Comparison of ENCODE assay signal across 1 cellular context in genomic region chr19:10870501-10870954, GRCh38.
TF ChIP-seq lines count a peak whose summit lies in the region.

No MANE protein-coding gene starts in this region.

TF ChIP-seq in K562, 482 proteins besides CTCF, POLR2A, EP300 and RAD21 (continued from another document and continues in another):
- TF ChIP-seq, protein P1, sequence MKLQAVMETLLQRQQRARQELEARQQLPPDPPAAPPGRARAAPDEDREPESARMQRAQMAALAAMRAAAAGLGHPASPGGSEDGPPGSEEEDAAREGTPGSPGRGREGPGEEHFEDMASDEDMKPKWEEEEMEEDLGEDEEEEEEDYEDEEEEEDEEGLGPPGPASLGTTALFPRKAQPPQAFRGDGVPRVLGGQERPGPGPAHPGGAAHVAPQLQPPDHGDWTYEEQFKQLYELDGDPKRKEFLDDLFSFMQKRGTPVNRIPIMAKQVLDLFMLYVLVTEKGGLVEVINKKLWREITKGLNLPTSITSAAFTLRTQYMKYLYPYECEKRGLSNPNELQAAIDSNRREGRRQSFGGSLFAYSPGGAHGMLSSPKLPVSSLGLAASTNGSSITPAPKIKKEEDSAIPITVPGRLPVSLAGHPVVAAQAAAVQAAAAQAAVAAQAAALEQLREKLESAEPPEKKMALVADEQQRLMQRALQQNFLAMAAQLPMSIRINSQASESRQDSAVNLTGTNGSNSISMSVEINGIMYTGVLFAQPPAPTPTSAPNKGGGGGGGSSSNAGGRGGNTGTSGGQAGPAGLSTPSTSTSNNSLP (IDR thresholded peaks at IDR 0.05; ENCODE audit: borderline replicate concordance, low read depth, low read length), result no peak
- no peak for TF ChIP-seq TBP (optimal IDR thresholded peaks at IDR 0.05; ENCODE audit: low read depth, low read length)
- no peak for TF ChIP-seq ETV5 (CRISPR knock-in tag; IDR thresholded peaks at IDR 0.05; ENCODE audit: low read depth)
- TF ChIP-seq, protein P2, sequence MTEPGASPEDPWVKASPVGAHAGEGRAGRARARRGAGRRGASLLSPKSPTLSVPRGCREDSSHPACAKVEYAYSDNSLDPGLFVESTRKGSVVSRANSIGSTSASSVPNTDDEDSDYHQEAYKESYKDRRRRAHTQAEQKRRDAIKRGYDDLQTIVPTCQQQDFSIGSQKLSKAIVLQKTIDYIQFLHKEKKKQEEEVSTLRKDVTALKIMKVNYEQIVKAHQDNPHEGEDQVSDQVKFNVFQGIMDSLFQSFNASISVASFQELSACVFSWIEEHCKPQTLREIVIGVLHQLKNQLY (CRISPR knock-in tag; conservative IDR thresholded peaks at IDR 0.05), result no peak
- TF ChIP-seq KHSRP (IDR thresholded peaks at IDR 0.05), result no peak; the same call in 1 of the 2 replicates
- TF ChIP-seq MCM2 (IDR thresholded peaks at IDR 0.05; ENCODE audit: low read depth), result no peak
- TF ChIP-seq, protein P3, sequence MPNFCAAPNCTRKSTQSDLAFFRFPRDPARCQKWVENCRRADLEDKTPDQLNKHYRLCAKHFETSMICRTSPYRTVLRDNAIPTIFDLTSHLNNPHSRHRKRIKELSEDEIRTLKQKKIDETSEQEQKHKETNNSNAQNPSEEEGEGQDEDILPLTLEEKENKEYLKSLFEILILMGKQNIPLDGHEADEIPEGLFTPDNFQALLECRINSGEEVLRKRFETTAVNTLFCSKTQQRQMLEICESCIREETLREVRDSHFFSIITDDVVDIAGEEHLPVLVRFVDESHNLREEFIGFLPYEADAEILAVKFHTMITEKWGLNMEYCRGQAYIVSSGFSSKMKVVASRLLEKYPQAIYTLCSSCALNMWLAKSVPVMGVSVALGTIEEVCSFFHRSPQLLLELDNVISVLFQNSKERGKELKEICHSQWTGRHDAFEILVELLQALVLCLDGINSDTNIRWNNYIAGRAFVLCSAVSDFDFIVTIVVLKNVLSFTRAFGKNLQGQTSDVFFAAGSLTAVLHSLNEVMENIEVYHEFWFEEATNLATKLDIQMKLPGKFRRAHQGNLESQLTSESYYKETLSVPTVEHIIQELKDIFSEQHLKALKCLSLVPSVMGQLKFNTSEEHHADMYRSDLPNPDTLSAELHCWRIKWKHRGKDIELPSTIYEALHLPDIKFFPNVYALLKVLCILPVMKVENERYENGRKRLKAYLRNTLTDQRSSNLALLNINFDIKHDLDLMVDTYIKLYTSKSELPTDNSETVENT (CRISPR knock-in tag; IDR thresholded peaks at IDR 0.05), result no peak
- TF ChIP-seq SRSF9 (IDR thresholded peaks at IDR 0.05; ENCODE audit: borderline replicate concordance, low read depth, low read length), result no peak
- TF ChIP-seq, protein P4, sequence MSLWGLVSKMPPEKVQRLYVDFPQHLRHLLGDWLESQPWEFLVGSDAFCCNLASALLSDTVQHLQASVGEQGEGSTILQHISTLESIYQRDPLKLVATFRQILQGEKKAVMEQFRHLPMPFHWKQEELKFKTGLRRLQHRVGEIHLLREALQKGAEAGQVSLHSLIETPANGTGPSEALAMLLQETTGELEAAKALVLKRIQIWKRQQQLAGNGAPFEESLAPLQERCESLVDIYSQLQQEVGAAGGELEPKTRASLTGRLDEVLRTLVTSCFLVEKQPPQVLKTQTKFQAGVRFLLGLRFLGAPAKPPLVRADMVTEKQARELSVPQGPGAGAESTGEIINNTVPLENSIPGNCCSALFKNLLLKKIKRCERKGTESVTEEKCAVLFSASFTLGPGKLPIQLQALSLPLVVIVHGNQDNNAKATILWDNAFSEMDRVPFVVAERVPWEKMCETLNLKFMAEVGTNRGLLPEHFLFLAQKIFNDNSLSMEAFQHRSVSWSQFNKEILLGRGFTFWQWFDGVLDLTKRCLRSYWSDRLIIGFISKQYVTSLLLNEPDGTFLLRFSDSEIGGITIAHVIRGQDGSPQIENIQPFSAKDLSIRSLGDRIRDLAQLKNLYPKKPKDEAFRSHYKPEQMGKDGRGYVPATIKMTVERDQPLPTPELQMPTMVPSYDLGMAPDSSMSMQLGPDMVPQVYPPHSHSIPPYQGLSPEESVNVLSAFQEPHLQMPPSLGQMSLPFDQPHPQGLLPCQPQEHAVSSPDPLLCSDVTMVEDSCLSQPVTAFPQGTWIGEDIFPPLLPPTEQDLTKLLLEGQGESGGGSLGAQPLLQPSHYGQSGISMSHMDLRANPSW (CRISPR knock-in tag; IDR thresholded peaks at IDR 0.05), result no peak
- TF ChIP-seq, protein P5, sequence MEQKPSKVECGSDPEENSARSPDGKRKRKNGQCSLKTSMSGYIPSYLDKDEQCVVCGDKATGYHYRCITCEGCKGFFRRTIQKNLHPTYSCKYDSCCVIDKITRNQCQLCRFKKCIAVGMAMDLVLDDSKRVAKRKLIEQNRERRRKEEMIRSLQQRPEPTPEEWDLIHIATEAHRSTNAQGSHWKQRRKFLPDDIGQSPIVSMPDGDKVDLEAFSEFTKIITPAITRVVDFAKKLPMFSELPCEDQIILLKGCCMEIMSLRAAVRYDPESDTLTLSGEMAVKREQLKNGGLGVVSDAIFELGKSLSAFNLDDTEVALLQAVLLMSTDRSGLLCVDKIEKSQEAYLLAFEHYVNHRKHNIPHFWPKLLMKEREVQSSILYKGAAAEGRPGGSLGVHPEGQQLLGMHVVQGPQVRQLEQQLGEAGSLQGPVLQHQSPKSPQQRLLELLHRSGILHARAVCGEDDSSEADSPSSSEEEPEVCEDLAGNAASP (IDR thresholded peaks at IDR 0.05), result no peak
- no peak for TF ChIP-seq ZNF76 (CRISPR knock-in tag; IDR thresholded peaks at IDR 0.05; ENCODE audit: borderline replicate concordance)
- TF ChIP-seq NFRKB (IDR thresholded peaks at IDR 0.05; ENCODE audit: low read depth), result peak; percentile 84
- TF ChIP-seq FOXK2 (conservative IDR thresholded peaks at IDR 0.05 in 1 of 2, IDR thresholded peaks at IDR 0.05 in 1 of 2; ENCODE audit: low read depth in 2 of 2), result no peak
- TF ChIP-seq, protein P6, sequence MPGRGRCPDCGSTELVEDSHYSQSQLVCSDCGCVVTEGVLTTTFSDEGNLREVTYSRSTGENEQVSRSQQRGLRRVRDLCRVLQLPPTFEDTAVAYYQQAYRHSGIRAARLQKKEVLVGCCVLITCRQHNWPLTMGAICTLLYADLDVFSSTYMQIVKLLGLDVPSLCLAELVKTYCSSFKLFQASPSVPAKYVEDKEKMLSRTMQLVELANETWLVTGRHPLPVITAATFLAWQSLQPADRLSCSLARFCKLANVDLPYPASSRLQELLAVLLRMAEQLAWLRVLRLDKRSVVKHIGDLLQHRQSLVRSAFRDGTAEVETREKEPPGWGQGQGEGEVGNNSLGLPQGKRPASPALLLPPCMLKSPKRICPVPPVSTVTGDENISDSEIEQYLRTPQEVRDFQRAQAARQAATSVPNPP (IDR thresholded peaks at IDR 0.05; ENCODE audit: borderline replicate concordance, insufficient read depth, insufficient read length), result no peak
- no peak for TF ChIP-seq AFF4 (CRISPR knock-in tag; IDR thresholded peaks at IDR 0.05)
- no peak for TF ChIP-seq SMARCB1 (IDR thresholded peaks at IDR 0.05; ENCODE audit: insufficient read length, low read depth)
- no peak for TF ChIP-seq IRF1 (CRISPR knock-in tag; IDR thresholded peaks at IDR 0.05; ENCODE audit: borderline replicate concordance)
- no peak for TF ChIP-seq ZNF830 (CRISPR knock-in tag; IDR thresholded peaks at IDR 0.05)
- TF ChIP-seq, protein P7, sequence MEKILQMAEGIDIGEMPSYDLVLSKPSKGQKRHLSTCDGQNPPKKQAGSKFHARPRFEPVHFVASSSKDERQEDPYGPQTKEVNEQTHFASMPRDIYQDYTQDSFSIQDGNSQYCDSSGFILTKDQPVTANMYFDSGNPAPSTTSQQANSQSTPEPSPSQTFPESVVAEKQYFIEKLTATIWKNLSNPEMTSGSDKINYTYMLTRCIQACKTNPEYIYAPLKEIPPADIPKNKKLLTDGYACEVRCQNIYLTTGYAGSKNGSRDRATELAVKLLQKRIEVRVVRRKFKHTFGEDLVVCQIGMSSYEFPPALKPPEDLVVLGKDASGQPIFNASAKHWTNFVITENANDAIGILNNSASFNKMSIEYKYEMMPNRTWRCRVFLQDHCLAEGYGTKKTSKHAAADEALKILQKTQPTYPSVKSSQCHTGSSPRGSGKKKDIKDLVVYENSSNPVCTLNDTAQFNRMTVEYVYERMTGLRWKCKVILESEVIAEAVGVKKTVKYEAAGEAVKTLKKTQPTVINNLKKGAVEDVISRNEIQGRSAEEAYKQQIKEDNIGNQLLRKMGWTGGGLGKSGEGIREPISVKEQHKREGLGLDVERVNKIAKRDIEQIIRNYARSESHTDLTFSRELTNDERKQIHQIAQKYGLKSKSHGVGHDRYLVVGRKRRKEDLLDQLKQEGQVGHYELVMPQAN (IDR thresholded peaks at IDR 0.05; ENCODE audit: borderline replicate concordance), result no peak; the same call in 1 of the 2 replicates
- no peak for TF ChIP-seq ZC3H4 (CRISPR knock-in tag; IDR thresholded peaks at IDR 0.05; ENCODE audit: borderline replicate concordance)
- TF ChIP-seq CBFA2T3 (IDR thresholded peaks at IDR 0.05), result peak; percentile 90
- TF ChIP-seq ARNT (IDR thresholded peaks at IDR 0.05), result 0 out of 4 replicates have a peak, but pooled peaks have one; percentile 68 to 78
- TF ChIP-seq SMAD1 (IDR thresholded peaks at IDR 0.05; ENCODE audit: low read depth, low read length, partially characterized antibody), result no peak
- TF ChIP-seq JUNB (CRISPR knock-in tag; conservative IDR thresholded peaks at IDR 0.05), result no peak
- TF ChIP-seq, protein P8, sequence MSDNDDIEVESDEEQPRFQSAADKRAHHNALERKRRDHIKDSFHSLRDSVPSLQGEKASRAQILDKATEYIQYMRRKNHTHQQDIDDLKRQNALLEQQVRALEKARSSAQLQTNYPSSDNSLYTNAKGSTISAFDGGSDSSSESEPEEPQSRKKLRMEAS (CRISPR knock-in tag; IDR thresholded peaks at IDR 0.05), result no peak
- no peak for TF ChIP-seq MAFG (tag; conservative IDR thresholded peaks at IDR 0.05)
- TF ChIP-seq IFI16 (CRISPR knock-in tag; IDR thresholded peaks at IDR 0.05), result no peak
- TF ChIP-seq POLR3A (IDR thresholded peaks at IDR 0.05; ENCODE audit: borderline replicate concordance, extremely low read depth, insufficient read depth, insufficient read length), result no peak
- 0 out of 2 replicates have a peak, but pooled peaks have one; percentile 58 for TF ChIP-seq HDAC2 (IDR thresholded peaks at IDR 0.05)
- no peak for TF ChIP-seq PTRF (tag; IDR thresholded peaks at IDR 0.05)
- TF ChIP-seq, protein P9, sequence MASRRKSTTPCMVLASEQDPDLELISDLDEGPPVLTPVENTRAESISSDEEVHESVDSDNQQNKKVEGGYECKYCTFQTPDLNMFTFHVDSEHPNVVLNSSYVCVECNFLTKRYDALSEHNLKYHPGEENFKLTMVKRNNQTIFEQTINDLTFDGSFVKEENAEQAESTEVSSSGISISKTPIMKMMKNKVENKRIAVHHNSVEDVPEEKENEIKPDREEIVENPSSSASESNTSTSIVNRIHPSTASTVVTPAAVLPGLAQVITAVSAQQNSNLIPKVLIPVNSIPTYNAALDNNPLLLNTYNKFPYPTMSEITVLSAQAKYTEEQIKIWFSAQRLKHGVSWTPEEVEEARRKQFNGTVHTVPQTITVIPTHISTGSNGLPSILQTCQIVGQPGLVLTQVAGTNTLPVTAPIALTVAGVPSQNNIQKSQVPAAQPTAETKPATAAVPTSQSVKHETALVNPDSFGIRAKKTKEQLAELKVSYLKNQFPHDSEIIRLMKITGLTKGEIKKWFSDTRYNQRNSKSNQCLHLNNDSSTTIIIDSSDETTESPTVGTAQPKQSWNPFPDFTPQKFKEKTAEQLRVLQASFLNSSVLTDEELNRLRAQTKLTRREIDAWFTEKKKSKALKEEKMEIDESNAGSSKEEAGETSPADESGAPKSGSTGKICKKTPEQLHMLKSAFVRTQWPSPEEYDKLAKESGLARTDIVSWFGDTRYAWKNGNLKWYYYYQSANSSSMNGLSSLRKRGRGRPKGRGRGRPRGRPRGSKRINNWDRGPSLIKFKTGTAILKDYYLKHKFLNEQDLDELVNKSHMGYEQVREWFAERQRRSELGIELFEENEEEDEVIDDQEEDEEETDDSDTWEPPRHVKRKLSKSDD (conservative IDR thresholded peaks at IDR 0.05; ENCODE audit: low read length), result no peak
- TF ChIP-seq HOXB6 (CRISPR knock-in tag; IDR thresholded peaks at IDR 0.05; ENCODE audit: borderline replicate concordance), result no peak
- TF ChIP-seq HDAC1 (IDR thresholded peaks at IDR 0.05), result peak in 1 of 2 experiments; percentile 75; a peak in 2 of 4 replicates
- TF ChIP-seq ZNF740 (CRISPR knock-in tag; IDR thresholded peaks at IDR 0.05), result no peak
- TF ChIP-seq ZNF740 (tag; IDR thresholded peaks at IDR 0.05), result no peak
- TF ChIP-seq NUFIP1 (IDR thresholded peaks at IDR 0.05; ENCODE audit: partially characterized antibody), result no peak
- peak; percentile 79 for TF ChIP-seq SMARCA4 (IDR thresholded peaks at IDR 0.05)
- no peak for TF ChIP-seq CCNT2 (IDR thresholded peaks at IDR 0.05; ENCODE audit: borderline replicate concordance, extremely low read depth, insufficient read length, low read depth, low read length)
